In the genomic region with DNA sequence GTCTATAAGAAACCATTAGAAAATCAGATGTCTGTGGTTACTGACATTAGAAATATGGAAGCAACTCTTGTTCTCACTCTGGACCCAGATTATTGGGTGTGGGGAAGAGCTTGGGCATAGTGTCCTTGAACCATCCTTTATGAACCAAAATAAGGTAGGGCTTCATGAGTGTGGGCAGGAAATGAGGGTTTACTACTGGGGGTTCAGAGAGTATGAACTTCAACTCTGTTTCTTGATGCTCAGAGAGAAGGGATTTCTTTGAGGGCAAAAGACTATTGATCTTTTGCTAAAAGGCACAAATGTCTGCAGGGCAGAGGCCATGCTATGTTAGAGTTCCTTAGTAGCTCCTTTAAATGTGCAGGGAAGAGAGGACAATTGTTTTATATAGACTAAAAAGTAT, we compare ENCODE assay signal across 16 cellular contexts.
A peak's percentile ranks its signal among the peaks of the same experiment; 100 is the strongest.
DNase-seq lines count a peak whose midpoint lies in the region; ATAC-seq and TF ChIP-seq lines count a peak whose summit lies in the region.
"Had no signal": no experiment of that assay in that cellular context is flagged by ENCODE, and none has a peak within 500 bp of the region (broad histone marks: within the 10 kb centered on the region; RNA-seq: fewer than 3 reads in every experiment).

No MANE protein-coding gene starts in this region.

- no peak overlapping the region for H3K56ac ChIP-seq in IMR-90 (ENCODE audit: extremely low read depth, insufficient read depth, low read length)

- H3K4me1 Mint-ChIP-seq in CD8-positive, alpha-beta T cell (ENCODE audit: low read depth) = peaks cover 23% of the 10 kb centered on the region
- H3K4me1 Mint-ChIP-seq in T-helper 17 cell = peaks cover 8% of the 10 kb centered on the region
- H3K4me1 Mint-ChIP-seq in stimulated activated naive B cell treated with anti-CD40 and anti-IgM and Interleukin-4, amounts not matched to agents 10 μg/mL and 1 μg/mL and 100 μg/mL, for 72 hours = peaks cover 15 to 33% of the 10 kb centered on the region in 2 donors
- no peaks in the 10 kb centered on the region for H3K4me1 Mint-ChIP-seq in activated CD4-positive, alpha-beta T cell treated with anti-CD3 and anti-CD28 coated beads, Interleukin-2, amount 10 ng/mL, durations not matched to agents 24 days and 14 days

- H4K91ac ChIP-seq in IMR-90 (ENCODE audit: insufficient read depth, low read depth, low read length) = no peak overlapping the region

- no peaks in the 10 kb centered on the region for H3K36me3 ChIP-seq in CD8-positive, alpha-beta T cell (ENCODE audit: insufficient read depth, low read length)
- no peaks in the 10 kb centered on the region for H3K36me3 ChIP-seq in IMR-90 (ENCODE audit: control insufficient read depth, insufficient read depth, low read length)

- no peaks in the 10 kb centered on the region for H3K79me1 ChIP-seq in IMR-90 (ENCODE audit: low read depth in 1 of 2, low read length in 2 of 2)

- H3K14ac ChIP-seq in IMR-90 (replicated peaks; ENCODE audit: low read depth, low read length) = no peak overlapping the region

- peak overlapping the region; percentile 46; the same call in 1 of the 2 replicates for H2BK20ac ChIP-seq in IMR-90 (ENCODE audit: low read depth, low read length)

- H3K23ac ChIP-seq in IMR-90 (ENCODE audit: low read depth, low read length) = no peak overlapping the region

- H3K27me3 ChIP-seq in CD8-positive, alpha-beta T cell (ENCODE audit: insufficient read depth, low read length) = no peaks in the 10 kb centered on the region
- no peaks in the 10 kb centered on the region for H3K27me3 ChIP-seq in IMR-90 (ENCODE audit: control insufficient read depth, insufficient read depth, low read length)

- peak overlapping the region; percentile 66 for H3K27ac Mint-ChIP-seq in CD8-positive, alpha-beta T cell
- H3K27ac Mint-ChIP-seq in T-helper 17 cell = peak overlapping the region; percentile 1
- H3K27ac Mint-ChIP-seq in stimulated activated naive B cell treated with anti-CD40 and anti-IgM and Interleukin-4, amounts not matched to agents 10 μg/mL and 1 μg/mL and 100 μg/mL, for 72 hours = peak overlapping the region; percentile 6
- H3K27ac Mint-ChIP-seq in activated CD4-positive, alpha-beta T cell treated with anti-CD3 and anti-CD28 coated beads, Interleukin-2, amount 10 ng/mL, durations not matched to agents 24 days and 14 days = no peak overlapping the region

- H2BK15ac ChIP-seq in IMR-90 (ENCODE audit: low read depth, low read length) = no peak overlapping the region

- H4K8ac ChIP-seq in IMR-90 (ENCODE audit: low read depth in 2 of 2, low read length in 2 of 2) = no peak overlapping the region

- H3K9me1 ChIP-seq in IMR-90 (ENCODE audit: insufficient read depth, low read length) = no peaks in the 10 kb centered on the region

- in situ Hi-C loops in IMR-90 (cut with MboI; ENCODE audit: low sequenced_read_pairs) = no loop called here

- no peak overlapping the region for H2BK5ac ChIP-seq in IMR-90 (ENCODE audit: low read depth, low read length, poor library complexity, severe bottlenecking)

- H2AK5ac ChIP-seq in IMR-90 (ENCODE audit: low read depth, low read length) = no peak overlapping the region

- dilution Hi-C loops in IMR-90 (cut with HindIII; ENCODE audit: low sequenced_read_pairs, unreplicated experiment) = no loop called here

- H3K9me3 Mint-ChIP-seq in CD8-positive, alpha-beta T cell = no peaks in the 10 kb centered on the region
- H3K9me3 Mint-ChIP-seq in stimulated activated naive B cell treated with anti-CD40 and anti-IgM and Interleukin-4, amounts not matched to agents 10 μg/mL and 1 μg/mL and 100 μg/mL, for 72 hours = peaks cover 5 to 6% of the 10 kb centered on the region in 2 donors
- H3K9me3 Mint-ChIP-seq in activated CD4-positive, alpha-beta T cell treated with anti-CD3 and anti-CD28 coated beads, Interleukin-2, amount 10 ng/mL, durations not matched to agents 24 days and 14 days = peaks cover 12% of the 10 kb centered on the region

- POLR2A ChIA-PET in CD8-positive, alpha-beta T cell (lab: Charles Lee) = no interaction called here
- POLR2A ChIA-PET in IMR-90 (lab: Charles Lee; ENCODE audit: unreplicated experiment) = no interaction called here

- intact Hi-C loops in CD8-positive, alpha-beta T cell (cut with DNase I, micrococcal nuclease) = no loop called here
- intact Hi-C loops in IMR-90 (cut with micrococcal nuclease) = no loop called here
- intact Hi-C loops in activated CD4-positive, alpha-beta T cell treated with anti-CD3 and anti-CD28 coated beads, Interleukin-2, amount 10 ng/mL, durations not matched to agents 24 days and 14 days (cut with micrococcal nuclease) = no loop called here

- no peak for DNase-seq in CD8-positive, alpha-beta T cell
- DNase-seq in IMR-90 = no peak
- no peak for DNase-seq in T-helper 17 cell
- no peak for DNase-seq in stimulated activated naive B cell treated with anti-CD40 and anti-IgM and Interleukin-4, amounts not matched to agents 10 μg/mL and 1 μg/mL and 100 μg/mL, for 72 hours
- no peak for DNase-seq in activated naive CD4-positive, alpha-beta T cell treated with Interleukin-2 at 50 U/mL for 16 hours
- no peak for DNase-seq in activated CD4-positive, alpha-beta T cell treated with anti-CD3 and anti-CD28 coated beads, Interleukin-2, amount 10 ng/mL, durations not matched to agents 24 days and 14 days
- DNase-seq: C1 segment of cervical spinal cord, COR-L47, DMS153, EL, GF-D8, H7, HCEC 1CT had no signal

- no peak overlapping the region for H3K4me2 ChIP-seq in IMR-90 (ENCODE audit: low read depth, low read length)

- no peak for ATAC-seq in CD8-positive, alpha-beta T cell
- ATAC-seq in IMR-90 (ENCODE audit: low read depth) (no peak), T-helper 17 cell (no peak), GM21576 (IDR thresholded peaks at IDR 0.05; ENCODE audit: unreplicated experiment) (no peak), GM21381 (IDR thresholded peaks at IDR 0.05; ENCODE audit: unreplicated experiment) (no peak)
- ATAC-seq in stimulated activated naive B cell treated with anti-CD40 and anti-IgM and Interleukin-4, amounts not matched to agents 10 μg/mL and 1 μg/mL and 100 μg/mL, for 72 hours (replicated peaks) = no peak

- H2AK9ac ChIP-seq in IMR-90 (replicated peaks; ENCODE audit: low read depth, low read length, poor library complexity) = no peak overlapping the region

- H3K9me3 ChIP-seq in CD8-positive, alpha-beta T cell (ENCODE audit: low read length) = no peaks in the 10 kb centered on the region
- H3K9me3 ChIP-seq in IMR-90 (ENCODE audit: control insufficient read depth, insufficient read depth, low read length) = no peaks in the 10 kb centered on the region
- no peaks in the 10 kb centered on the region for H3K9me3 ChIP-seq in T-helper 17 cell (ENCODE audit: control insufficient read depth, low read length, poor library complexity, severe bottlenecking)

- no peak overlapping the region for H3K9ac ChIP-seq in IMR-90 (ENCODE audit: low read depth, low read length)
- H3K9ac ChIP-seq: GM23248 had no signal

- H3K4me1 ChIP-seq in CD8-positive, alpha-beta T cell (ENCODE audit: insufficient read depth, low read length) = peaks cover 10% of the 10 kb centered on the region
- peaks cover 2% of the 10 kb centered on the region; the same call in 1 of the 2 replicates for H3K4me1 ChIP-seq in IMR-90 (ENCODE audit: control insufficient read depth, insufficient read depth, low read length)

- no peak overlapping the region for H4K5ac ChIP-seq in IMR-90 (ENCODE audit: low read depth, low read length)

- CTCF ChIA-PET in CD8-positive, alpha-beta T cell (lab: Charles Lee) = no interaction called here
- CTCF ChIA-PET in IMR-90 (lab: Yijun Ruan, JAX) = interaction anchor here (0.5 kb wide), 1 partner anchor 24 kb away, joined by 10 read pairs; no protein-coding TSS in a partner anchor

- no peak for TF ChIP-seq RAD21 in IMR-90 (IDR thresholded peaks at IDR 0.05; ENCODE audit: low read length)

- no peak overlapping the region for H3K4me3 Mint-ChIP-seq in CD8-positive, alpha-beta T cell
- H3K4me3 Mint-ChIP-seq in T-helper 17 cell = no peak overlapping the region
- H3K4me3 Mint-ChIP-seq in stimulated activated naive B cell treated with anti-CD40 and anti-IgM and Interleukin-4, amounts not matched to agents 10 μg/mL and 1 μg/mL and 100 μg/mL, for 72 hours = no peak overlapping the region
- H3K4me3 Mint-ChIP-seq in activated CD4-positive, alpha-beta T cell treated with anti-CD3 and anti-CD28 coated beads, Interleukin-2, amount 10 ng/mL, durations not matched to agents 24 days and 14 days = no peak overlapping the region

- no peak overlapping the region for H3K18ac ChIP-seq in IMR-90 (ENCODE audit: low read depth, low read length)

- H2AFZ ChIP-seq in IMR-90 (replicated peaks; ENCODE audit: low read length, poor library complexity) = no peak overlapping the region
- H2AFZ ChIP-seq: GM23248 had no signal

- no peaks in the 10 kb centered on the region for H4K20me1 ChIP-seq in IMR-90 (ENCODE audit: insufficient read depth, low read length)

- no peaks in the 10 kb centered on the region for H3K27me3 Mint-ChIP-seq in CD8-positive, alpha-beta T cell (ENCODE audit: low read depth)
- H3K27me3 Mint-ChIP-seq in T-helper 17 cell = no peaks in the 10 kb centered on the region
- H3K27me3 Mint-ChIP-seq in stimulated activated naive B cell treated with anti-CD40 and anti-IgM and Interleukin-4, amounts not matched to agents 10 μg/mL and 1 μg/mL and 100 μg/mL, for 72 hours = no peaks in the 10 kb centered on the region
- H3K27me3 Mint-ChIP-seq in activated CD4-positive, alpha-beta T cell treated with anti-CD3 and anti-CD28 coated beads, Interleukin-2, amount 10 ng/mL, durations not matched to agents 24 days and 14 days = no peaks in the 10 kb centered on the region

- no peak for TF ChIP-seq POLR2A in IMR-90 (IDR thresholded peaks at IDR 0.05; ENCODE audit: low read depth, low read length)

- BruUV-seq in IMR-90 (replicated peaks; lab: Mats Ljungman, UMichigan) = no TSS peak

- no peak overlapping the region for H3K27ac ChIP-seq in CD8-positive, alpha-beta T cell (ENCODE audit: low read depth, low read length)
- H3K27ac ChIP-seq in IMR-90 (ENCODE audit: insufficient read depth, low read length) = no peak overlapping the region
- H3K27ac ChIP-seq: GM23248 had no signal

- no peak overlapping the region for H2BK120ac ChIP-seq in IMR-90 (ENCODE audit: low read depth, low read length)

- no peak overlapping the region for H3K4ac ChIP-seq in IMR-90 (ENCODE audit: low read depth, low read length)

- no peak for TF ChIP-seq CTCF in CD8-positive, alpha-beta T cell (IDR thresholded peaks at IDR 0.05)
- no peak for TF ChIP-seq CTCF in IMR-90 (conservative IDR thresholded peaks at IDR 0.05; ENCODE audit: low read depth, low read length)

- H3K36me3 Mint-ChIP-seq in CD8-positive, alpha-beta T cell = no peaks in the 10 kb centered on the region
- H3K36me3 Mint-ChIP-seq in T-helper 17 cell (ENCODE audit: low read depth) = no peaks in the 10 kb centered on the region
- peaks cover 3 to 5% of the 10 kb centered on the region in 2 donors for H3K36me3 Mint-ChIP-seq in stimulated activated naive B cell treated with anti-CD40 and anti-IgM and Interleukin-4, amounts not matched to agents 10 μg/mL and 1 μg/mL and 100 μg/mL, for 72 hours
- no peaks in the 10 kb centered on the region for H3K36me3 Mint-ChIP-seq in activated CD4-positive, alpha-beta T cell treated with anti-CD3 and anti-CD28 coated beads, Interleukin-2, amount 10 ng/mL, durations not matched to agents 24 days and 14 days (ENCODE audit: low read depth)

- no peak overlapping the region for H3K4me3 ChIP-seq in CD8-positive, alpha-beta T cell (ENCODE audit: low read depth, low read length)
- H3K4me3 ChIP-seq in IMR-90 (ENCODE audit: insufficient read depth, low read depth, low read length) = no peak overlapping the region
- H3K4me3 ChIP-seq: GM23248 had no signal
